15 cellular contexts compared by ENCODE assay signal in the genomic region with DNA sequence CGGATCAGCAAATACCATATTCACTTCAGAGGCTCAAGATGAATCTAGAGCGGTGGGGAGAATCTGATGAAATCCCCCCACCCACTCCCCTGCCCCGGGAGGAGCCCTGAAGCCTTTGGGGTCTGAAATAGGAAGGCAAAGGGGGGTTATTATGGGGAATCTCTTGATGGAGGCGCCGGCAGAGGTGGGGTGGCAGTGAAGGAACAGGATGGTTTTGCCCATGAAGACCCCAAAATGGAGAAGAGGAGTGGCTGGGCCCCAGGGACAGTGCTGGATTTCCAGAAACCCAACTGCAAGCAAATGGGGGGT. TPM values are rescaled to one million over a fixed set of nuclear protein-coding genes. Genes with fewer than 3 reads are reported as not detected.
A peak's percentile ranks its signal among the peaks of the same experiment; 100 is the strongest.
DNase-seq lines count a peak whose midpoint lies in the region; ATAC-seq and TF ChIP-seq lines count a peak whose summit lies in the region.
"Had no signal": no experiment of that assay in that cellular context is flagged by ENCODE, and none has a peak within 500 bp of the region (broad histone marks: within the 10 kb centered on the region; RNA-seq: fewer than 3 reads in every experiment).

No MANE protein-coding gene starts in this region.

- H3K4me1 ChIP-seq in CD4-positive, CD25-positive, alpha-beta regulatory T cell (ENCODE audit: control insufficient read depth, insufficient read depth, low read length, poor library complexity, severe bottlenecking): peaks cover 30% of the 10 kb centered on the region
- H3K4me1 ChIP-seq in PC-9 (replicated peaks; ENCODE audit: insufficient read depth) (peaks cover 15% of the 10 kb centered on the region), HAP-1 (no peaks in the 10 kb centered on the region)

- H4K20me1 ChIP-seq in PC-9 (ENCODE audit: insufficient read depth): no peaks in the 10 kb centered on the region

- H3K27me3 Mint-ChIP-seq in CD4-positive, CD25-positive, alpha-beta regulatory T cell: peaks cover 70% of the 10 kb centered on the region
- H3K27me3 Mint-ChIP-seq in central memory CD8-positive, alpha-beta T cell: peaks cover 92% of the 10 kb centered on the region
- H3K27me3 Mint-ChIP-seq in naive thymus-derived CD8-positive, alpha-beta T cell: peaks cover 31 to 96% (median 63%) of the 10 kb centered on the region in 5 donors

- in situ Hi-C loops in HAP-1 (cut with MboI; ENCODE audit: low sequenced_read_pairs): loop anchor here (25.0 kb wide), 1 partner anchor 831 kb away; a partner anchor contains a TSS

- no peak overlapping the region for H3K4me2 ChIP-seq in PC-9

- H3K9me2 ChIP-seq in PC-9 (ENCODE audit: insufficient read depth): no peaks in the 10 kb centered on the region

- H3K27ac Mint-ChIP-seq in CD4-positive, CD25-positive, alpha-beta regulatory T cell: no peak overlapping the region
- H3K27ac Mint-ChIP-seq in central memory CD8-positive, alpha-beta T cell (ENCODE audit: low read depth): no peak overlapping the region
- H3K27ac Mint-ChIP-seq in naive thymus-derived CD8-positive, alpha-beta T cell: peak overlapping the region in 2 of 10 donors; percentile 29 to 43

- no peak overlapping the region for H3K27ac ChIP-seq in CD4-positive, CD25-positive, alpha-beta regulatory T cell (ENCODE audit: insufficient read depth, low read length, poor library complexity, severe bottlenecking)
- H3K27ac ChIP-seq in PC-9: no peak overlapping the region
- H3K27ac ChIP-seq: vagina had no signal

- no peak overlapping the region for H2AFZ ChIP-seq in PC-9

- H3K4me3 Mint-ChIP-seq in CD4-positive, CD25-positive, alpha-beta regulatory T cell: peak overlapping the region in 3 of 4 donors; percentile 53 to 84 (median 71)
- peak overlapping the region; percentile 71 for H3K4me3 Mint-ChIP-seq in central memory CD8-positive, alpha-beta T cell
- peak overlapping the region; percentile 48 to 87 (median 66) for H3K4me3 Mint-ChIP-seq in naive thymus-derived CD8-positive, alpha-beta T cell

- H3K9me3 Mint-ChIP-seq in CD4-positive, CD25-positive, alpha-beta regulatory T cell: peaks cover 0 to 3% (median 0%) of the 10 kb centered on the region in 7 donors
- H3K9me3 Mint-ChIP-seq in central memory CD8-positive, alpha-beta T cell: no peaks in the 10 kb centered on the region
- no peaks in the 10 kb centered on the region for H3K9me3 Mint-ChIP-seq in naive thymus-derived CD8-positive, alpha-beta T cell

- no peaks in the 10 kb centered on the region for H3K79me2 ChIP-seq in PC-9 (ENCODE audit: low read depth)

- H3K36me3 ChIP-seq in CD4-positive, CD25-positive, alpha-beta regulatory T cell (ENCODE audit: control insufficient read depth, insufficient read depth, low read length): no peaks in the 10 kb centered on the region
- no peaks in the 10 kb centered on the region for H3K36me3 ChIP-seq in H7 (replicated peaks; ENCODE audit: control insufficient read depth, insufficient read depth, low read length)
- no peaks in the 10 kb centered on the region for H3K36me3 ChIP-seq in PC-9 (ENCODE audit: low read depth)
- H3K36me3 ChIP-seq in HAP-1 (replicated peaks): no peaks in the 10 kb centered on the region
- H3K36me3 ChIP-seq: vagina had no signal

- no peaks in the 10 kb centered on the region for H3K36me3 Mint-ChIP-seq in CD4-positive, CD25-positive, alpha-beta regulatory T cell
- peaks cover 2% of the 10 kb centered on the region for H3K36me3 Mint-ChIP-seq in central memory CD8-positive, alpha-beta T cell (ENCODE audit: insufficient read depth)
- peaks cover 0 to 8% (median 0%) of the 10 kb centered on the region in 3 donors for H3K36me3 Mint-ChIP-seq in naive thymus-derived CD8-positive, alpha-beta T cell

- no peak for ATAC-seq in CD4-positive, CD25-positive, alpha-beta regulatory T cell (ENCODE audit: low read depth in 2 of 2)
- no peak for ATAC-seq in central memory CD8-positive, alpha-beta T cell (replicated peaks; ENCODE audit: extremely low read depth, poor library complexity, severe bottlenecking)
- ATAC-seq in naive thymus-derived CD8-positive, alpha-beta T cell: no peak
- ATAC-seq: Right ventricle myocardium inferior had no signal

- DNase-seq in CD4-positive, CD25-positive, alpha-beta regulatory T cell: no peak
- no peak for DNase-seq in H7
- no peak for DNase-seq in central memory CD8-positive, alpha-beta T cell (ENCODE audit: low spot score in 2 of 2)
- DNase-seq in naive thymus-derived CD8-positive, alpha-beta T cell: no peak
- no peak for DNase-seq in NCI-H69 (lab: John Stamatoyannopoulos, UW)
- DNase-seq in PC-9: no peak
- DNase-seq in SKM-1 (lab: John Stamatoyannopoulos, UW; ENCODE audit: unreplicated experiment): no peak
- DNase-seq in HAP-1 (ENCODE audit: low spot score in 2 of 2): no peak
- DNase-seq: dermis blood vessel endothelial cell, EL, MM.1S, NCI-H2107 had no signal

- H3K27me3 ChIP-seq in CD4-positive, CD25-positive, alpha-beta regulatory T cell (ENCODE audit: control insufficient read depth, insufficient read depth, low read length): peaks cover 28% of the 10 kb centered on the region
- H3K27me3 ChIP-seq in H7 (ENCODE audit: control insufficient read depth, insufficient read depth, low read length) (peaks cover 35% of the 10 kb centered on the region), PC-9 (ENCODE audit: insufficient read depth, low read depth) (peaks cover 14% of the 10 kb centered on the region; the same call in 1 of the 2 replicates), HAP-1 (ENCODE audit: low read depth) (peaks cover 9% of the 10 kb centered on the region)

- H3K4me3 ChIP-seq in CD4-positive, CD25-positive, alpha-beta regulatory T cell (ENCODE audit: low read depth, low read length): no peak overlapping the region
- H3K4me3 ChIP-seq in H7 (ENCODE audit: insufficient read depth, low read depth, low read length) (peak overlapping the region; percentile 66), PC-9 (no peak overlapping the region), HAP-1 (no peak overlapping the region)

- peaks cover 0 to 38% (median 7%) of the 10 kb centered on the region in 4 donors for H3K4me1 Mint-ChIP-seq in CD4-positive, CD25-positive, alpha-beta regulatory T cell
- peaks cover 25% of the 10 kb centered on the region for H3K4me1 Mint-ChIP-seq in central memory CD8-positive, alpha-beta T cell
- peaks cover 16 to 58% (median 29%) of the 10 kb centered on the region in 4 donors for H3K4me1 Mint-ChIP-seq in naive thymus-derived CD8-positive, alpha-beta T cell

- CTCF ChIA-PET in PC-9 (lab: Charles Lee): no interaction called here

- intact Hi-C loops in PC-9 (cut with micrococcal nuclease; ENCODE audit: unreplicated experiment): loop anchor here (5.0 kb wide), 1 partner anchor 46 kb away; no protein-coding TSS in a partner anchor

- BruUV-seq in PC-9 (replicated peaks; lab: Mats Ljungman, UMichigan): no TSS peak

- POLR2A ChIA-PET in naive thymus-derived CD8-positive, alpha-beta T cell (lab: Charles Lee): no interaction called here
- POLR2A ChIA-PET in PC-9 (lab: Charles Lee; ENCODE audit: unreplicated experiment): no interaction called here

- no peaks in the 10 kb centered on the region; the same call in 1 of the 2 replicates for H3F3A ChIP-seq in PC-9 (ENCODE audit: insufficient read depth, low read depth)

- H3K9me3 ChIP-seq in CD4-positive, CD25-positive, alpha-beta regulatory T cell (ENCODE audit: control insufficient read depth in 2 of 2, low read length in 2 of 2): no peaks in the 10 kb centered on the region
- H3K9me3 ChIP-seq in PC-9 (ENCODE audit: insufficient read depth, low read depth) (no peaks in the 10 kb centered on the region), HAP-1 (no peaks in the 10 kb centered on the region)
- H3K9me3 ChIP-seq: vagina had no signal

- no peak for TF ChIP-seq CTCF in PC-9 (conservative IDR thresholded peaks at IDR 0.05)

RNA-seq across cellular contexts. Expression of a gene that starts 0.6 kb away (rescaled TPM):
- total RNA-seq in CD4-positive, CD25-positive, alpha-beta regulatory T cell: not detected
- polyA plus RNA-seq in CD4-positive, CD25-positive, alpha-beta regulatory T cell: not detected
- 29.9 and 31.9 TPM in 2 replicates for total RNA-seq in H7 (2014; rRNA removed; shearing (Covaris generic))
- not detected for total RNA-seq in naive thymus-derived CD8-positive, alpha-beta T cell
- not detected for polyA plus RNA-seq in naive thymus-derived CD8-positive, alpha-beta T cell
- total RNA-seq in PC-9 (2021): 11.5 and 14.0 TPM in 2 replicates

RNA-seq across cellular contexts. Expression of a gene that starts 33.5 kb away (rescaled TPM):
- total RNA-seq in CD4-positive, CD25-positive, alpha-beta regulatory T cell: not detected
- polyA plus RNA-seq in CD4-positive, CD25-positive, alpha-beta regulatory T cell: not detected
- 0.48 and 0.83 TPM in 2 replicates for total RNA-seq in H7 (2014; rRNA removed; shearing (Covaris generic))
- total RNA-seq in naive thymus-derived CD8-positive, alpha-beta T cell: not detected
- not detected for polyA plus RNA-seq in naive thymus-derived CD8-positive, alpha-beta T cell
- total RNA-seq in PC-9 (2021): not detected in 2 replicates
- total RNA-seq: dermis blood vessel endothelial cell, Right ventricle myocardium inferior, vagina had no signal
- polyA plus RNA-seq: BJ had no signal

Comparison
In these comparisons a context has a peak if more than half of its experiments do, and no peak if none do; other contexts are left out.
1. RNA of a gene that starts 0.6 kb away (total RNA-seq): 29.9 to 31.9 TPM in H7 and 11.5 to 14.0 TPM in PC-9; not detected in naive thymus-derived CD8-positive, alpha-beta T cell and not detected in CD4-positive, CD25-positive, alpha-beta regulatory T cell (single experiment); every median in the first group is over 10 times any median in the second.
2. Peak in every context shown above with its lines, with median percentiles within 50 percentile points of each other: H3K4me3 Mint-ChIP-seq.